ENCODE assay signal across 19 cellular contexts in genomic region chr11:117089685-117090084, GRCh38. TPM values are rescaled to one million over a fixed set of nuclear protein-coding genes. Genes with fewer than 3 reads are reported as not detected.
DNase-seq lines count a peak whose midpoint lies in the region; ATAC-seq, FAIRE-seq and TF ChIP-seq lines count a peak whose summit lies in the region.
"Had no signal": no experiment of that assay in that cellular context is flagged by ENCODE, and none has a peak within 500 bp of the region (broad histone marks: within the 10 kb centered on the region; RNA-seq: fewer than 3 reads in every experiment).

No MANE protein-coding gene starts in this region.

- peak overlapping the region; percentile 36 for H3K27ac Mint-ChIP-seq in activated T-helper 17 cell treated with anti-CD3 and anti-CD28 coated beads, Interleukin-2, amount 50 U/mL, for 72 hours

- H3K27ac ChIP-seq in esophagus squamous epithelium (peak overlapping the region; percentile 6 to 43 (median 32)), substantia nigra (ENCODE audit: low read depth, low read length, poor library complexity, severe bottlenecking) (peak overlapping the region; percentile 14), kidney (ENCODE audit: low read depth in 2 of 2, low read length in 2 of 2) (no peak overlapping the region), colonic mucosa (no peak overlapping the region)
- H3K27ac ChIP-seq: BLaER1 treated with 17β-estradiol and CSF1 and Interleukin-3, amounts not matched to agents 10 nM and 100 nM; uterus; VCaP had no signal

- H3K36me3 ChIP-seq in esophagus squamous epithelium = no peaks in the 10 kb centered on the region
- no peaks in the 10 kb centered on the region for H3K36me3 ChIP-seq in kidney (ENCODE audit: control insufficient read depth in 1 of 2, insufficient read depth in 2 of 2, low read length in 2 of 2)
- H3K36me3 ChIP-seq in colonic mucosa = no peaks in the 10 kb centered on the region
- H3K36me3 ChIP-seq: uterus had no signal

- H3K4me3 ChIP-seq in esophagus squamous epithelium = peak overlapping the region in 1 of 4 donors; percentile 43
- no peak overlapping the region for H3K4me3 ChIP-seq in kidney (ENCODE audit: low read length in 2 of 2)
- H3K4me3 ChIP-seq in colonic mucosa = no peak overlapping the region
- H3K4me3 ChIP-seq: BLaER1 treated with 17β-estradiol and CSF1 and Interleukin-3, amounts not matched to agents 10 nM and 100 nM; uterus had no signal

- DNase-seq in esophagus squamous epithelium (lab: John Stamatoyannopoulos, UW) (no peak), substantia nigra (lab: John Stamatoyannopoulos, UW) (no peak), kidney (no peak), colonic mucosa (no peak)
- DNase-seq: DMS79 treated with DMSO at 0.1 percent for 48 hours; HCEC 1CT; Karpas-422; NCI-H1436 treated with DMSO at 0.1 percent for 48 hours; NCI-H345; right cardiac atrium; stimulated activated CD4-positive, alpha-beta T cell treated with anti-CD3 and anti-CD28 coated beads, Interleukin-2, amount 100 ng/mL, for 48 hours; stimulated activated CD8-positive, alpha-beta memory T cell treated with anti-CD3 and anti-CD28 coated beads, Interleukin-4, amount 100 ng/mL, for 48 hours; uterus had no signal

- H3K9me3 Mint-ChIP-seq in activated T-helper 17 cell treated with anti-CD3 and anti-CD28 coated beads, Interleukin-2, amount 50 U/mL, for 72 hours = no peaks in the 10 kb centered on the region

- peaks cover 62% of the 10 kb centered on the region for H3K36me3 Mint-ChIP-seq in activated T-helper 17 cell treated with anti-CD3 and anti-CD28 coated beads, Interleukin-2, amount 50 U/mL, for 72 hours (ENCODE audit: low read depth)

- H3K4me1 Mint-ChIP-seq in activated T-helper 17 cell treated with anti-CD3 and anti-CD28 coated beads, Interleukin-2, amount 50 U/mL, for 72 hours = peaks cover 46% of the 10 kb centered on the region

- no peaks in the 10 kb centered on the region for H3K27me3 Mint-ChIP-seq in activated T-helper 17 cell treated with anti-CD3 and anti-CD28 coated beads, Interleukin-2, amount 50 U/mL, for 72 hours

- TF ChIP-seq CTCF in esophagus squamous epithelium (IDR thresholded peaks at IDR 0.05) = no peak
- no peak for TF ChIP-seq CTCF in kidney (IDR thresholded peaks at IDR 0.05; ENCODE audit: borderline replicate concordance, extremely low read depth, insufficient read depth)
- TF ChIP-seq CTCF in colonic mucosa (IDR thresholded peaks at IDR 0.05) = no peak

- no peak for TF ChIP-seq POLR2A in esophagus squamous epithelium (IDR thresholded peaks at IDR 0.05)

- ATAC-seq in HG03432 (IDR thresholded peaks at IDR 0.05; ENCODE audit: unreplicated experiment) = peak; percentile 39
- peak; percentile 28 for ATAC-seq in activated T-helper 17 cell treated with anti-CD3 and anti-CD28 coated beads, Interleukin-2, amount 50 U/mL, for 72 hours (replicated peaks)
- no peak for ATAC-seq in HG03457 (IDR thresholded peaks at IDR 0.05; ENCODE audit: unreplicated experiment)
- ATAC-seq: right cardiac atrium had no signal

- 39 to 57% methylated on average over 7 of the region's 7 CpGs for WGBS in esophagus squamous epithelium, 2 donors

- no peaks in the 10 kb centered on the region for H3K27me3 ChIP-seq in esophagus squamous epithelium
- no peaks in the 10 kb centered on the region for H3K27me3 ChIP-seq in colonic mucosa
- H3K27me3 ChIP-seq: BLaER1 treated with 17β-estradiol and CSF1 and Interleukin-3, amounts not matched to agents 10 nM and 100 nM; uterus had no signal

- H3K9ac ChIP-seq in kidney (ENCODE audit: low read length in 2 of 2) (no peak overlapping the region), colonic mucosa (ENCODE audit: low read depth in 2 of 2, low read length in 2 of 2) (no peak overlapping the region)
- H3K9ac ChIP-seq: BLaER1 treated with 17β-estradiol and CSF1 and Interleukin-3, amounts not matched to agents 10 nM and 100 nM had no signal

- H3K9me3 ChIP-seq in esophagus squamous epithelium (no peaks in the 10 kb centered on the region), kidney (ENCODE audit: control insufficient read depth in 1 of 2, low read length in 2 of 2) (no peaks in the 10 kb centered on the region), colonic mucosa (no peaks in the 10 kb centered on the region)
- H3K9me3 ChIP-seq: uterus had no signal

- intact Hi-C loops in esophagus squamous epithelium (cut with DNase I) = no loop called here
- intact Hi-C loops in kidney (cut with DNase I) = no loop called here
- intact Hi-C loops in colonic mucosa (cut with DNase I) = no loop called here

- H3K4me1 ChIP-seq in esophagus squamous epithelium (peaks cover 7 to 73% (median 36%) of the 10 kb centered on the region in 3 donors), kidney (ENCODE audit: control insufficient read depth in 1 of 2, insufficient read depth in 1 of 2, low read depth in 1 of 2, low read length in 2 of 2) (peaks cover 13 to 14% of the 10 kb centered on the region in 2 donors), colonic mucosa (no peaks in the 10 kb centered on the region)
- H3K4me1 ChIP-seq: uterus had no signal

- peak overlapping the region; percentile 49 for H3K4me3 Mint-ChIP-seq in activated T-helper 17 cell treated with anti-CD3 and anti-CD28 coated beads, Interleukin-2, amount 50 U/mL, for 72 hours

- no peak for FAIRE-seq in kidney (lab: Jason Lieb, UNC)
- FAIRE-seq: frontal cortex had no signal

RNA-seq across cellular contexts. Expression of gene SIK3, which starts 8.5 kb away (rescaled TPM):
- total RNA-seq in activated T-helper 17 cell treated with anti-CD3 and anti-CD28 coated beads, Interleukin-2, amount 50 U/mL, for 72 hours = 10 to 100 TPM; 41.9 to 55.7 TPM
- total RNA-seq in esophagus squamous epithelium (10 to 100 TPM; 16.2 to 35.1 (median 20.3) TPM), kidney (50.7 TPM), colonic mucosa (10 to 100 TPM; 26.7 to 28.0 TPM)
- polyA plus RNA-seq in kidney (ENCODE audit: insufficient read depth, low read depth, low replicate concordance) = 12.3 TPM

RNA-seq across cellular contexts. Expression of gene PAFAH1B2, which starts 54.4 kb away (rescaled TPM):
- total RNA-seq in activated T-helper 17 cell treated with anti-CD3 and anti-CD28 coated beads, Interleukin-2, amount 50 U/mL, for 72 hours = 10 to 100 TPM; 53.7 to 87.6 TPM
- total RNA-seq in esophagus squamous epithelium (10 to 100 TPM; 33.2 to 64.0 (median 48.5) TPM), kidney (90.2 TPM), colonic mucosa (10 to 100 TPM; 76.4 to 80.5 TPM)
- 29.4 TPM for polyA plus RNA-seq in kidney (ENCODE audit: insufficient read depth, low read depth, low replicate concordance)

Comparison
In these comparisons a context has a peak if more than half of its experiments do, and no peak if none do; other contexts are left out.
1. H3K27ac ChIP-seq: peak in esophagus squamous epithelium (4 of 4) and substantia nigra (single experiment); none in kidney (0 of 2) and colonic mucosa (single experiment).